In genomic region chr3:13750731-13751130, GRCh38 we compare ENCODE assay signal across 27 cellular contexts.
"Had no signal": no experiment of that assay in that cellular context is flagged by ENCODE, and none has a peak within 500 bp of the region (broad histone marks: within the 10 kb centered on the region; RNA-seq: fewer than 3 reads in every experiment).

No MANE protein-coding gene starts in this region.

- DNase-seq: hypothalamus; immature natural killer cell; kidney; left colon; lower lobe of right lung; mammary epithelial cell; mesenchymal stem cell; naive thymus-derived CD8-positive, alpha-beta T cell; ovary; retina; right cardiac atrium; stimulated activated CD4-positive, alpha-beta T cell treated with anti-CD3 and anti-CD28 coated beads, Interleukin-12 subunit alpha, Interleukin-12 subunit beta, amount 100 ng/mL, for 4 hours; stimulated activated CD4-positive, alpha-beta T cell treated with anti-CD3 and anti-CD28 coated beads, Interleukin-15, amount 100 ng/mL, for 24 hours; stimulated activated CD4-positive, alpha-beta T cell treated with anti-CD3 and anti-CD28 coated beads, Interleukin-2, amount 100 ng/mL, for 24 hours; stimulated activated CD4-positive, alpha-beta T cell treated with anti-CD3 and anti-CD28 coated beads, Interleukin-4, amount 100 ng/mL, for 1 hour; stimulated activated naive B cell treated with anti-CD40 and anti-IgM and Interleukin-4, amounts not matched to agents 10 μg/mL and 1 μg/mL and 100 μg/mL, for 72 hours; stimulated activated naive CD8-positive, alpha-beta T cell treated with anti-CD3 and anti-CD28 coated beads, Interleukin-15, Interleukin-2, amounts not matched to agents 100 U/mL and 50 U/mL, for 24 hours; stomach; testis; thyroid gland; transverse colon had no signal

- H3K4me3 ChIP-seq: left lung, lower lobe of right lung, ovary, prostate gland, skin epidermis, stomach, testis, thyroid gland, transverse colon, vagina had no signal

- H3K9me3 ChIP-seq: lower lobe of right lung, neutrophil, ovary, prostate gland, testis, thyroid gland, transverse colon, vagina had no signal

- ATAC-seq: left colon; left lung; lower lobe of right lung; naive thymus-derived CD8-positive, alpha-beta T cell; right cardiac atrium; sciatic nerve; stimulated activated naive B cell treated with anti-CD40 and anti-IgM and Interleukin-4, amounts not matched to agents 10 μg/mL and 1 μg/mL and 100 μg/mL, for 72 hours; stimulated activated naive CD8-positive, alpha-beta T cell treated with anti-CD3 and anti-CD28 coated beads, Interleukin-15, Interleukin-2, amounts not matched to agents 100 U/mL and 50 U/mL, for 24 hours had no signal

- H3K27ac ChIP-seq: left lung, lower lobe of right lung, neutrophil, ovary, prostate gland, skin epidermis, stomach, testis, thyroid gland, transverse colon, vagina had no signal

- H3K4me1 ChIP-seq: left lung, lower lobe of right lung, prostate gland, stomach, testis, thyroid gland, transverse colon, vagina had no signal

- H3K27me3 ChIP-seq: left lung, ovary, testis, thyroid gland, transverse colon, vagina had no signal

- H3K36me3 ChIP-seq: left lung, lower lobe of right lung, neutrophil, ovary, prostate gland, stomach, thyroid gland, transverse colon, vagina had no signal
